In the genomic region with DNA sequence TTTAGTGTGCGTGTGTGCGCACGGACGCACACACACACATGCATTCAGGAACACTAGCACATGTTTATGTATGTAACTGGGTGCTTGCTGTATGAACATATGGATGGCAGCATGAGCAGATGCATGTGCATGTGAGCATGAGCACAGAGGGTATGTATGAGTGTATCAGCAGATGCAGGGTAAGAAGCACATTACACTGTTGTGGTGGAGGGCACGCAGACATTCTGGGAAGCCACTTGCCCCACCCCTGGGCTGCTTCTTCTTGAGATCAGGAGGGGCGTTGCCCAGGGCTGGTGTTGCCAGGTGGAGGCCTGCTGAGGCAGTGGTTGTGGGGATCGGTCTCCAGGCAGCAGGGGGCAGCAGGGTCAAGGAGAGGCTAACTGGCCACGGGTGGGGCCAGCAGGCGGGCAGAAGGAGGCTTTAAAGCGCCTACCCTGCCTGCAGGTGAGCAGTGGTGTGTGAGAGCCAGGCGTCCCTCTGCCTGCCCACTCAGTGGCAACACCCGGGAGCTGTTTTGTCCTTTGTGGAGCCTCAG, we compare ENCODE assay signal across 9 cellular contexts. TPM values are rescaled to one million over a fixed set of nuclear protein-coding genes. Genes with fewer than 3 reads are reported as not detected.
DNase-seq lines count a peak whose midpoint lies in the region; ATAC-seq and TF ChIP-seq lines count a peak whose summit lies in the region.
"Had no signal": no experiment of that assay in that cellular context is flagged by ENCODE, and none has a peak within 500 bp of the region (broad histone marks: within the 10 kb centered on the region; RNA-seq: fewer than 3 reads in every experiment).

No MANE protein-coding gene starts in this region.

- no peak overlapping the region for H4K5ac ChIP-seq in mesendoderm (ENCODE audit: low read length)

- no peaks in the 10 kb centered on the region for H3K9me3 ChIP-seq in WERI-Rb-1 (ENCODE audit: severe bottlenecking)

- H3K4me1 ChIP-seq in mesendoderm (ENCODE audit: control insufficient read depth, low read depth, low read length) = peaks cover 3% of the 10 kb centered on the region

- WGBS in mesendoderm (ENCODE audit: extremely low coverage, insufficient coverage, low lambda C conversion rate) = no CpG with 5 or more reads among the region's 12 CpGs

- no peak overlapping the region for H3K23ac ChIP-seq in mesendoderm (ENCODE audit: low read length)

- H3K4me3 ChIP-seq in GM06990 (replicated peaks; ENCODE audit: low read depth, low read length) (no peak overlapping the region), NB4 (ENCODE audit: low read depth, low read length) (no peak overlapping the region), WERI-Rb-1 (ENCODE audit: low read depth, low read length) (no peak overlapping the region), mesendoderm (ENCODE audit: low read length) (no peak overlapping the region), coronary artery (no peak overlapping the region)

- no peak overlapping the region for H2BK15ac ChIP-seq in mesendoderm (replicated peaks; ENCODE audit: low read depth)

- DNase-seq in GM06990 (ENCODE audit: extremely low read depth, insufficient read length) = no peak
- peak; percentile 32 for DNase-seq in NB4 (ENCODE audit: low read depth)
- peak; percentile 90 for DNase-seq in WERI-Rb-1
- peak; percentile 70 for DNase-seq in mesendoderm
- no peak for DNase-seq in coronary artery (ENCODE audit: low spot score)
- DNase-seq in activated T-cell treated with anti-CD3 and anti-CD28 coated beads for 4 hours = no peak

- H3K4me2 ChIP-seq in mesendoderm (ENCODE audit: low read length) = no peak overlapping the region

- peak; percentile 41 for TF ChIP-seq CTCF in GM06990 (IDR thresholded peaks at IDR 0.05; ENCODE audit: insufficient read depth, low read length, poor library complexity, severe bottlenecking)
- TF ChIP-seq CTCF in NB4 (IDR thresholded peaks at IDR 0.05; ENCODE audit: low read depth, low read length) = peak; percentile 9
- TF ChIP-seq CTCF in WERI-Rb-1 (IDR thresholded peaks at IDR 0.05; ENCODE audit: low read depth, low read length) = peak; percentile 81
- no peak for TF ChIP-seq CTCF in coronary artery (IDR thresholded peaks at IDR 0.05)

- ATAC-seq in GM19351 (IDR thresholded peaks at IDR 0.05; ENCODE audit: unreplicated experiment) = no peak
- no peak for ATAC-seq in GM18861 (IDR thresholded peaks at IDR 0.05; ENCODE audit: unreplicated experiment)

- H3K27ac ChIP-seq in WERI-Rb-1 (no peak overlapping the region), mesendoderm (ENCODE audit: low read depth, low read length) (no peak overlapping the region), coronary artery (no peak overlapping the region)

- no peak overlapping the region for H2BK120ac ChIP-seq in mesendoderm (ENCODE audit: low read depth, low read length)

- H3K18ac ChIP-seq in mesendoderm (ENCODE audit: low read length) = no peak overlapping the region

- H3K79me2 ChIP-seq in mesendoderm (ENCODE audit: control insufficient read depth, insufficient read depth, low read length) = no peaks in the 10 kb centered on the region

- H3K79me1 ChIP-seq in mesendoderm (ENCODE audit: low read length) = no peaks in the 10 kb centered on the region

- no peak overlapping the region for H3K4ac ChIP-seq in mesendoderm (ENCODE audit: low read depth, low read length)

- H4K8ac ChIP-seq in mesendoderm (ENCODE audit: low read depth, low read length) = no peak overlapping the region

- H2BK5ac ChIP-seq in mesendoderm (ENCODE audit: low read length) = no peak overlapping the region

- no peak overlapping the region for H3K56ac ChIP-seq in mesendoderm (ENCODE audit: low read length)

- no peaks in the 10 kb centered on the region for H3K36me3 ChIP-seq in GM06990 (ENCODE audit: control insufficient read depth, insufficient read depth, low read length)
- H3K36me3 ChIP-seq in WERI-Rb-1 = no peaks in the 10 kb centered on the region
- H3K36me3 ChIP-seq in mesendoderm (ENCODE audit: control insufficient read depth, insufficient read depth, low read length) = no peaks in the 10 kb centered on the region

- TF ChIP-seq POLR2A in NB4 (IDR thresholded peaks at IDR 0.05; ENCODE audit: extremely low read depth, insufficient read length) = no peak

- H3K27me3 ChIP-seq in GM06990 (replicated peaks; ENCODE audit: control insufficient read depth, insufficient read depth, low read length) (no peaks in the 10 kb centered on the region), WERI-Rb-1 (ENCODE audit: insufficient read depth, low read depth, severe bottlenecking) (no peaks in the 10 kb centered on the region), mesendoderm (ENCODE audit: insufficient read depth, low read length, poor library complexity) (no peaks in the 10 kb centered on the region)

- no peak overlapping the region for H2AK5ac ChIP-seq in mesendoderm (ENCODE audit: low read length)

- no peak overlapping the region for H3K9ac ChIP-seq in mesendoderm (ENCODE audit: low read length)

RNA-seq across cellular contexts. Expression of gene P3R3URF, which starts 3.9 kb away (rescaled TPM):
- not detected for polyA plus RNA-seq in mesendoderm (2013, experiment 1 of 2)
- not detected for polyA plus RNA-seq in mesendoderm (2013, experiment 2 of 2)
- polyA plus RNA-seq: aorta had no signal

RNA-seq across cellular contexts. Expression of gene TSPAN1, which starts 5.3 kb away (rescaled TPM):
- polyA plus RNA-seq in mesendoderm (2013, experiment 1 of 2) = not detected
- polyA plus RNA-seq in mesendoderm (2013, experiment 2 of 2) = not detected

RNA-seq across cellular contexts. Expression of gene POMGNT1, which starts 18.1 kb away (rescaled TPM):
- polyA plus RNA-seq in mesendoderm (2013, experiment 1 of 2) = 38.0 TPM
- 38.1 TPM for polyA plus RNA-seq in mesendoderm (2013, experiment 2 of 2)

RNA-seq across cellular contexts. Expression of gene LURAP1, which starts 23.0 kb away (rescaled TPM):
- polyA plus RNA-seq in mesendoderm (2013, experiment 1 of 2) = 1.2 TPM
- polyA plus RNA-seq in mesendoderm (2013, experiment 2 of 2) = 1.1 TPM

RNA-seq across cellular contexts. Expression of gene PIK3R3, which starts 47.7 kb away (rescaled TPM):
- 6.0 TPM for polyA plus RNA-seq in mesendoderm (2013, experiment 1 of 2)
- 6.2 TPM for polyA plus RNA-seq in mesendoderm (2013, experiment 2 of 2)

Comparison
In these comparisons a context has a peak if more than half of its experiments do, and no peak if none do; other contexts are left out.
1. DNase-seq: peak in NB4 (single experiment), WERI-Rb-1 (single experiment) and mesendoderm (single experiment); none in GM06990 (single experiment), coronary artery (single experiment) and activated T-cell treated with anti-CD3 and anti-CD28 coated beads for 4 hours (single experiment).